Comparison of ENCODE assay signal across 8 cellular contexts in genomic region chr1:71921197-71921596, GRCh38.
"Had no signal": no experiment of that assay in that cellular context is flagged by ENCODE, and none has a peak within 500 bp of the region (broad histone marks: within the 10 kb centered on the region; RNA-seq: fewer than 3 reads in every experiment).

No MANE protein-coding gene starts in this region.

- DNase-seq: GDM1, GF-D8 had no signal

- FAIRE-seq: G401.6, GM12878, GM12891, GM12892, GM18507, GM19239 had no signal

- ATAC-seq: GM12878 had no signal

- H3K4me3 ChIP-seq: GM12878 had no signal
